8 cellular contexts compared by ENCODE assay signal in genomic region chr2:241617431-241618154, GRCh38. TPM values are rescaled to one million over a fixed set of nuclear protein-coding genes. Genes with fewer than 3 reads are reported as not detected.
A peak's percentile ranks its signal among the peaks of the same experiment; 100 is the strongest.
DNase-seq lines count a peak whose midpoint lies in the region; ATAC-seq and TF ChIP-seq lines count a peak whose summit lies in the region.

No MANE protein-coding gene starts in this region.

- H3K27me3 Mint-ChIP-seq in natural killer cell (ENCODE audit: low read depth in 2 of 2), result no peaks in the 10 kb centered on the region

- peak; percentile 56 for ATAC-seq in GM21447 (IDR thresholded peaks at IDR 0.05; ENCODE audit: unreplicated experiment)
- ATAC-seq in natural killer cell, result peak; percentile 61 to 90 (median 84)

- in situ Hi-C loops in KBM-7 (cut with MboI; ENCODE audit: low pct_unique_long_range_greater_than_20kb, low sequenced_read_pairs), result no loop called here

- TF ChIP-seq CTCF in OCI-LY3 (IDR thresholded peaks at IDR 0.05; ENCODE audit: low read depth, low read length), result no peak
- no peak for TF ChIP-seq CTCF in natural killer cell (IDR thresholded peaks at IDR 0.05)
- TF ChIP-seq CTCF in tibial nerve (IDR thresholded peaks at IDR 0.05), result no peak

- H3K9ac ChIP-seq in OCI-LY3 (ENCODE audit: low read length), result peak overlapping the region; percentile 21; the same call in 1 of the 2 replicates

- no peaks in the 10 kb centered on the region for H3K36me3 Mint-ChIP-seq in natural killer cell

- intact Hi-C loops in natural killer cell (cut with micrococcal nuclease), result loop anchor here (2.0 kb wide), 1 partner anchor 19 kb away; the partner anchor contains the start of genes ATG4B and THAP4

- H3K4me1 ChIP-seq in OCI-LY3 (ENCODE audit: low read length) (peaks cover 15% of the 10 kb centered on the region), tibial nerve (peaks cover 0 to 14% (median 3%) of the 10 kb centered on the region in 4 donors)

- H3K4me1 Mint-ChIP-seq in natural killer cell, result peaks cover 15 to 28% of the 10 kb centered on the region in 2 donors

- H3K4me3 Mint-ChIP-seq in natural killer cell, result peak overlapping the region; percentile 90

- H3K9me3 Mint-ChIP-seq in natural killer cell, result no peaks in the 10 kb centered on the region

- no peak for TF ChIP-seq POLR2A in tibial nerve (IDR thresholded peaks at IDR 0.05)

- H3K4me2 ChIP-seq in OCI-LY3 (ENCODE audit: low read length), result peak overlapping the region; percentile 62

- no peak overlapping the region for H3K27ac ChIP-seq in OCI-LY3 (ENCODE audit: low read length)
- H3K27ac ChIP-seq in cingulate gyrus (ENCODE audit: low read depth, low read length), result peak overlapping the region; percentile 33
- peak overlapping the region in 2 of 4 donors; percentile 16 to 47 for H3K27ac ChIP-seq in tibial nerve

- 0 out of 2 replicates have a peak overlapping the region, but pooled peaks have one; percentile 29 for H2AFZ ChIP-seq in OCI-LY3 (ENCODE audit: low read depth, low read length)

- no peaks in the 10 kb centered on the region for H3K9me3 ChIP-seq in OCI-LY3 (ENCODE audit: insufficient read depth, low read length)
- H3K9me3 ChIP-seq in tibial nerve, result no peaks in the 10 kb centered on the region

- peaks cover 48% of the 10 kb centered on the region for H3K79me2 ChIP-seq in OCI-LY3 (ENCODE audit: low read length)

- H3K36me3 ChIP-seq in OCI-LY3 (replicated peaks; ENCODE audit: low read depth, low read length) (peaks cover 3% of the 10 kb centered on the region), tibial nerve (peaks cover 0 to 22% (median 0%) of the 10 kb centered on the region in 3 donors)

- no peaks in the 10 kb centered on the region for H4K20me1 ChIP-seq in OCI-LY3 (ENCODE audit: insufficient read depth, low read length)

- WGBS in tibial nerve, 2 donors, result 54 to 63% methylated on average over 15 of the region's 15 CpGs

- no peaks in the 10 kb centered on the region for H3K27me3 ChIP-seq in OCI-LY3 (ENCODE audit: low read depth, low read length)
- H3K27me3 ChIP-seq in tibial nerve, result no peaks in the 10 kb centered on the region

- H3K27ac Mint-ChIP-seq in natural killer cell, result peak overlapping the region; percentile 75 to 76

- TF ChIP-seq EP300 in tibial nerve (IDR thresholded peaks at IDR 0.05), result no peak

- H3K4me3 ChIP-seq in OCI-LY3 (ENCODE audit: low read length) (peak overlapping the region; percentile 63), tibial nerve (peak overlapping the region in 2 of 4 donors; percentile 11 to 28)

- peak; percentile 55 for DNase-seq in CD1c-positive myeloid dendritic cell (ENCODE audit: extremely low spot score)
- no peak for DNase-seq in natural killer cell
- no peak for DNase-seq in activated CD4-positive, CD25-positive, alpha-beta regulatory T cell (lab: John Stamatoyannopoulos, UW)
- no peak for DNase-seq in KBM-7
- DNase-seq in tibial nerve (ENCODE audit: low spot score in 2 of 2), result no peak

RNA-seq across cellular contexts. Expression of gene THAP4, which starts 19.4 kb away (rescaled TPM):
- 10 to 100 TPM; 19.8 to 29.2 (median 27.8) TPM for total RNA-seq in natural killer cell
- 10 to 100 TPM; 27.3 to 61.2 (median 42.0) TPM for total RNA-seq in tibial nerve

RNA-seq across cellular contexts. Expression of gene ATG4B, which starts 19.9 kb away (rescaled TPM):
- 100 to 1,000 TPM; 106 to 171 (median 139) TPM for total RNA-seq in natural killer cell
- 100 to 1,000 TPM in 2 of 4 donors, 10 to 100 TPM in 2; 61.8 to 146 (median 87.2) TPM for total RNA-seq in tibial nerve

RNA-seq across cellular contexts. Expression of gene BOK, which starts 59.0 kb away (rescaled TPM):
- total RNA-seq in natural killer cell, result 10 to 100 TPM; 11.0 to 23.7 (median 19.6) TPM
- total RNA-seq in tibial nerve, result 10 to 100 TPM; 49.6 to 81.6 (median 71.4) TPM
